20 cellular contexts compared by ENCODE assay signal in genomic region chr4:47741200-47741599, GRCh38.
A peak's percentile ranks its signal among the peaks of the same experiment; 100 is the strongest.
DNase-seq lines count a peak whose midpoint lies in the region; ATAC-seq and TF ChIP-seq lines count a peak whose summit lies in the region.
"Had no signal": no experiment of that assay in that cellular context is flagged by ENCODE, and none has a peak within 500 bp of the region (broad histone marks: within the 10 kb centered on the region; RNA-seq: fewer than 3 reads in every experiment).

No MANE protein-coding gene starts in this region.

- no peak for DNase-seq in left ventricle myocardium inferior
- DNase-seq in Right ventricle myocardium superior = no peak
- DNase-seq in RPMI7951 (ENCODE audit: low read depth) = peak; percentile 15
- peak; percentile 82 for DNase-seq in fibroblast of mammary gland (ENCODE audit: low read depth)
- DNase-seq in SHP77 treated with DMSO at 0.1 percent for 48 hours (lab: John Stamatoyannopoulos, UW) = no peak
- DNase-seq in epidermal melanocyte (ENCODE audit: insufficient read length, low spot score) = no peak
- no peak for DNase-seq in iPS-NIHi7 (ENCODE audit: extremely low spot score)
- DNase-seq: activated CD8-positive, alpha-beta T cell treated with anti-CD3 and anti-CD28 coated beads, Interleukin-2, amount 10 ng/mL, durations not matched to agents 7 days and 5 days; activated naive CD8-positive, alpha-beta T cell treated with anti-CD3 and anti-CD28 coated beads, Interleukin-2, amount 10 ng/mL, durations not matched to agents 7 days and 5 days; activated T-cell treated with anti-CD3 and anti-CD28 coated beads, Interleukin-2, amount 50 U/mL, for 72 hours; caudate nucleus; CD8-positive, alpha-beta memory T cell; effector CD8-positive, alpha-beta T cell; NCI-H748 treated with DMSO at 0.1 percent for 48 hours; T-helper 1 cell had no signal

- ATAC-seq in Right ventricle myocardium superior (ENCODE audit: poor library complexity) (no peak), GM19452 (IDR thresholded peaks at IDR 0.05; ENCODE audit: unreplicated experiment) (no peak)
- ATAC-seq: activated CD8-positive, alpha-beta T cell treated with anti-CD3 and anti-CD28 coated beads, Interleukin-2, amount 10 ng/mL, durations not matched to agents 7 days and 5 days; activated T-cell treated with anti-CD3 and anti-CD28 coated beads, Interleukin-2, amount 50 U/mL, for 72 hours; natural killer cell treated with Interleukin-12 subunit alpha and Interleukin-12 subunit beta and Interleukin-15 and Interleukin-18, amount 100 ng/mL, for 72 hours; stimulated activated memory B cell treated with anti-CD40 and anti-IgM and Interleukin-4, amounts not matched to agents 10 μg/mL and 1 μg/mL and 100 μg/mL, for 72 hours; WTC11 had no signal

- H3K36me3 ChIP-seq in left ventricle myocardium inferior = peaks cover 6% of the 10 kb centered on the region
- H3K36me3 ChIP-seq: tibial nerve had no signal

- H3K27ac ChIP-seq in left ventricle myocardium inferior (replicated peaks) = peak overlapping the region; percentile 7
- H3K27ac ChIP-seq: tibial nerve had no signal

- H3K4me3 ChIP-seq in left ventricle myocardium inferior = no peak overlapping the region
- no peak overlapping the region for H3K4me3 ChIP-seq in fibroblast of mammary gland (ENCODE audit: control insufficient read depth, low read depth, low read length)
- H3K4me3 ChIP-seq: tibial nerve had no signal

- intact Hi-C loops in left ventricle myocardium inferior (cut with micrococcal nuclease) (no loop called here), Right ventricle myocardium superior (cut with DNase I) (no loop called here)

- no peak for TF ChIP-seq CTCF in left ventricle myocardium inferior (IDR thresholded peaks at IDR 0.05; ENCODE audit: borderline replicate concordance)
- no peak for TF ChIP-seq CTCF in fibroblast of mammary gland (conservative IDR thresholded peaks at IDR 0.05; ENCODE audit: control insufficient read depth, insufficient read depth, low read depth, low read length)

- peaks cover 34% of the 10 kb centered on the region for H3K9me3 ChIP-seq in left ventricle myocardium inferior (replicated peaks)

- peaks cover 42% of the 10 kb centered on the region for H3K4me1 ChIP-seq in left ventricle myocardium inferior
- H3K4me1 ChIP-seq: tibial nerve had no signal

- no peaks in the 10 kb centered on the region for H3K27me3 ChIP-seq in left ventricle myocardium inferior (ENCODE audit: low read depth)
- H3K27me3 ChIP-seq: tibial nerve had no signal

Comparison
In these comparisons a context has a peak if more than half of its experiments do, and no peak if none do; other contexts are left out.
1. DNase-seq: peak in RPMI7951 (single experiment) and fibroblast of mammary gland (single experiment); none in left ventricle myocardium inferior (single experiment), Right ventricle myocardium superior (single experiment), SHP77 treated with DMSO at 0.1 percent for 48 hours (single experiment), epidermal melanocyte (single experiment) and iPS-NIHi7 (single experiment).